In the genomic region with DNA sequence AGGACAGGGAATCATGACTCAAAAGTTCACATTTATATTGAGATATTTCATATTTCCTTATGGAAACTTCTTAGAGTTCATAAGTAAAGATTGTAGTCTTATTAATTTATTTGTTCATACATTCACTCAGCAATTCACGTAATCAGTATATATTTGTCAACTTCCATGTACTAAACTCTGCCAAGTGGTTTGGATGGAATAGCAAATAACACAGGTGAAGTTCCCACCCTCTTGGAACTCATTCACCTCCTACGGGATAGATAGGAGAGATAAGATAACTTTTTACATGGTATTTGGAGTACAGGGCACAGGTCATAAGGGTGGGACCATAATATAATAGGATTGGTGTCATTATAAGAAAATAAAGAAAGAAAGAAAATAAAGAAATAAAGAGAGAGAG, we compare ENCODE assay signal across 32 cellular contexts.
A peak's percentile ranks its signal among the peaks of the same experiment; 100 is the strongest.
DNase-seq lines count a peak whose midpoint lies in the region; ATAC-seq, FAIRE-seq and TF ChIP-seq lines count a peak whose summit lies in the region.
"Had no signal": no experiment of that assay in that cellular context is flagged by ENCODE, and none has a peak within 500 bp of the region (broad histone marks: within the 10 kb centered on the region; RNA-seq: fewer than 3 reads in every experiment).

No MANE protein-coding gene starts in this region.

- no peak for TF ChIP-seq RAD21 in SK-N-SH (IDR thresholded peaks at IDR 0.05; ENCODE audit: low read length)

- WGBS in SK-N-SH (ENCODE audit: low lambda C conversion rate): 6% methylated on average over 2 of the region's 2 CpGs

- H3K27me3 ChIP-seq in SK-N-SH (ENCODE audit: insufficient read depth): no peaks in the 10 kb centered on the region
- H3K27me3 ChIP-seq: BE2C; BLaER1; BLaER1 treated with 17β-estradiol and CSF1 and Interleukin-3, amounts not matched to agents 10 nM and 100 nM had no signal

- H3K79me2 ChIP-seq in SK-N-SH (ENCODE audit: insufficient read depth): no peaks in the 10 kb centered on the region

- no peak for TF ChIP-seq EP300 in SK-N-SH (IDR thresholded peaks at IDR 0.05; ENCODE audit: borderline replicate concordance in 1 of 2, low read depth in 1 of 2, low read length in 1 of 2)

- no peak for ATAC-seq in SK-N-SH treated with all-trans-retinoic acid at 6 μM for 48 hours
- ATAC-seq: A549; CD8-positive, alpha-beta T cell had no signal

- no peaks in the 10 kb centered on the region for H3K9me3 ChIP-seq in SK-N-SH
- H3K9me3 ChIP-seq: A549, BE2C, BLaER1, Caco-2 had no signal

- no peaks in the 10 kb centered on the region for H3K4me1 ChIP-seq in SK-N-SH (ENCODE audit: control insufficient read depth in 1 of 2, insufficient read depth in 2 of 2, low read depth in 1 of 2, low read length in 1 of 2)
- H3K4me1 ChIP-seq: A549; BE2C; BLaER1; BLaER1 treated with 17β-estradiol and CSF1 and Interleukin-3, amounts not matched to agents 10 nM and 100 nM; Caco-2 had no signal

- H4K20me1 ChIP-seq in SK-N-SH (ENCODE audit: insufficient read depth): no peaks in the 10 kb centered on the region
- H4K20me1 ChIP-seq: BLaER1; BLaER1 treated with 17β-estradiol and CSF1 and Interleukin-3, amounts not matched to agents 10 nM and 100 nM had no signal

- no peak overlapping the region for H3K27ac ChIP-seq in SK-N-SH (ENCODE audit: low read depth in 2 of 2, low read length in 1 of 2)
- H3K27ac ChIP-seq in C4-2B: peak overlapping the region; percentile 75; the same call in 1 of the 2 replicates
- H3K27ac ChIP-seq: 22Rv1; A549; BLaER1; BLaER1 treated with 17β-estradiol and CSF1 and Interleukin-3, amounts not matched to agents 10 nM and 100 nM had no signal

- no peak overlapping the region for H3K9ac ChIP-seq in SK-N-SH
- H3K9ac ChIP-seq: BLaER1; BLaER1 treated with 17β-estradiol and CSF1 and Interleukin-3, amounts not matched to agents 10 nM and 100 nM had no signal

- no peaks in the 10 kb centered on the region for H3K9me2 ChIP-seq in SK-N-SH

- no peak for FAIRE-seq in frontal cortex (lab: Jason Lieb, UNC)
- FAIRE-seq: A204.1, A549, D721Med had no signal

- H3K36me3 ChIP-seq in SK-N-SH (replicated peaks in 1 of 2; ENCODE audit: control insufficient read depth in 1 of 2, insufficient read depth in 2 of 2, low read length in 1 of 2): no peaks in the 10 kb centered on the region
- H3K36me3 ChIP-seq: BE2C; BLaER1; BLaER1 treated with 17β-estradiol and CSF1 and Interleukin-3, amounts not matched to agents 10 nM and 100 nM had no signal

- H3F3A ChIP-seq in SK-N-SH (replicated peaks; ENCODE audit: insufficient read depth): no peaks in the 10 kb centered on the region

- peak overlapping the region; percentile 32; the same call in 1 of the 2 replicates for H2AFZ ChIP-seq in SK-N-SH (ENCODE audit: low read depth)

- no peak overlapping the region for H3K4me2 ChIP-seq in SK-N-SH
- H3K4me2 ChIP-seq: A549; BLaER1; BLaER1 treated with 17β-estradiol and CSF1 and Interleukin-3, amounts not matched to agents 10 nM and 100 nM had no signal

- CTCF ChIA-PET in SK-N-SH (lab: Yijun Ruan, JAX): no interaction called here

- DNase-seq in SK-N-SH (no peak), LNCaP clone FGC (ENCODE audit: low read depth) (peak; percentile 97), GM03348 (ENCODE audit: low spot score) (no peak), frontal cortex (ENCODE audit: low spot score in 2 of 2) (no peak)
- DNase-seq: 8988T; ACHN; AML-193; BE2C; C1 segment of cervical spinal cord; Caco-2; Calu3; CD4-positive, alpha-beta memory T cell; CD4-positive, alpha-beta T cell; CD4-positive, CD25-positive, alpha-beta regulatory T cell; CD8-positive, alpha-beta memory T cell; CD8-positive, alpha-beta T cell; COR-L47; DMS 273 treated with DMSO at 0.1 percent for 48 hours; DMS153; DMS53; DMS79; DMS79 treated with DMSO at 0.1 percent for 48 hours; DND-41; EL had no signal

- TF ChIP-seq CTCF in SK-N-SH (IDR thresholded peaks at IDR 0.05): no peak
- no peak for TF ChIP-seq CTCF in C4-2B (conservative IDR thresholded peaks at IDR 0.05)
- no peak for TF ChIP-seq CTCF in LNCaP clone FGC (IDR thresholded peaks at IDR 0.05; ENCODE audit: control insufficient read depth, extremely low read depth, insufficient read depth)

- H3K4me3 ChIP-seq in SK-N-SH (ENCODE audit: low read depth in 2 of 2, low read length in 1 of 2) (no peak overlapping the region), LNCaP clone FGC (ENCODE audit: low read depth, low read length) (no peak overlapping the region)
- H3K4me3 ChIP-seq: A549; BLaER1; BLaER1 treated with 17β-estradiol and CSF1 and Interleukin-3, amounts not matched to agents 10 nM and 100 nM had no signal

- POLR2A ChIA-PET in SK-N-SH (lab: Yijun Ruan, JAX): no interaction called here

TF ChIP-seq in SK-N-SH, 30 proteins besides CTCF, POLR2A, EP300 and RAD21:
- no peak for TF ChIP-seq TAF1 (IDR thresholded peaks at IDR 0.05; ENCODE audit: borderline replicate concordance, low read depth, low read length)
- TF ChIP-seq, protein P1, sequence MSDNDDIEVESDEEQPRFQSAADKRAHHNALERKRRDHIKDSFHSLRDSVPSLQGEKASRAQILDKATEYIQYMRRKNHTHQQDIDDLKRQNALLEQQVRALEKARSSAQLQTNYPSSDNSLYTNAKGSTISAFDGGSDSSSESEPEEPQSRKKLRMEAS (IDR thresholded peaks at IDR 0.05; ENCODE audit: low read depth): no peak
- TF ChIP-seq, protein P2, sequence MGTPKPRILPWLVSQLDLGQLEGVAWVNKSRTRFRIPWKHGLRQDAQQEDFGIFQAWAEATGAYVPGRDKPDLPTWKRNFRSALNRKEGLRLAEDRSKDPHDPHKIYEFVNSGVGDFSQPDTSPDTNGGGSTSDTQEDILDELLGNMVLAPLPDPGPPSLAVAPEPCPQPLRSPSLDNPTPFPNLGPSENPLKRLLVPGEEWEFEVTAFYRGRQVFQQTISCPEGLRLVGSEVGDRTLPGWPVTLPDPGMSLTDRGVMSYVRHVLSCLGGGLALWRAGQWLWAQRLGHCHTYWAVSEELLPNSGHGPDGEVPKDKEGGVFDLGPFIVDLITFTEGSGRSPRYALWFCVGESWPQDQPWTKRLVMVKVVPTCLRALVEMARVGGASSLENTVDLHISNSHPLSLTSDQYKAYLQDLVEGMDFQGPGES (IDR thresholded peaks at IDR 0.05; ENCODE audit: low read depth, low read length): no peak
- TF ChIP-seq TCF12 (IDR thresholded peaks at IDR 0.05): no peak
TF ChIP-seq in SK-N-SH: peak in this region for 0.

TF ChIP-seq in SK-N-SH treated with all-trans-retinoic acid at 6 μM for 48 hours, 23 proteins besides CTCF, POLR2A, EP300 and RAD21:
- TF ChIP-seq, protein P3, sequence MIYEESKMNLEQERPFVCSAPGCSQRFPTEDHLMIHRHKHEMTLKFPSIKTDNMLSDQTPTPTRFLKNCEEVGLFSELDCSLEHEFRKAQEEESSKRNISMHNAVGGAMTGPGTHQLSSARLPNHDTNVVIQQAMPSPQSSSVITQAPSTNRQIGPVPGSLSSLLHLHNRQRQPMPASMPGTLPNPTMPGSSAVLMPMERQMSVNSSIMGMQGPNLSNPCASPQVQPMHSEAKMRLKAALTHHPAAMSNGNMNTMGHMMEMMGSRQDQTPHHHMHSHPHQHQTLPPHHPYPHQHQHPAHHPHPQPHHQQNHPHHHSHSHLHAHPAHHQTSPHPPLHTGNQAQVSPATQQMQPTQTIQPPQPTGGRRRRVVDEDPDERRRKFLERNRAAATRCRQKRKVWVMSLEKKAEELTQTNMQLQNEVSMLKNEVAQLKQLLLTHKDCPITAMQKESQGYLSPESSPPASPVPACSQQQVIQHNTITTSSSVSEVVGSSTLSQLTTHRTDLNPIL (CRISPR knock-in tag; IDR thresholded peaks at IDR 0.05; ENCODE audit: low read depth): no peak
- no peak for TF ChIP-seq ZFP3 (CRISPR knock-in tag; IDR thresholded peaks at IDR 0.05)
- no peak for TF ChIP-seq TCF4 (CRISPR knock-in tag; IDR thresholded peaks at IDR 0.05; ENCODE audit: borderline replicate concordance)
- TF ChIP-seq ARNTL (CRISPR knock-in tag; IDR thresholded peaks at IDR 0.05; ENCODE audit: borderline replicate concordance, low read depth): no peak
- TF ChIP-seq ZC3H10 (CRISPR knock-in tag; IDR thresholded peaks at IDR 0.05): no peak
- TF ChIP-seq SNAI2 (CRISPR knock-in tag; IDR thresholded peaks at IDR 0.05): no peak
- TF ChIP-seq ZFP30 (CRISPR knock-in tag; IDR thresholded peaks at IDR 0.05): no peak
- TF ChIP-seq, protein P4, sequence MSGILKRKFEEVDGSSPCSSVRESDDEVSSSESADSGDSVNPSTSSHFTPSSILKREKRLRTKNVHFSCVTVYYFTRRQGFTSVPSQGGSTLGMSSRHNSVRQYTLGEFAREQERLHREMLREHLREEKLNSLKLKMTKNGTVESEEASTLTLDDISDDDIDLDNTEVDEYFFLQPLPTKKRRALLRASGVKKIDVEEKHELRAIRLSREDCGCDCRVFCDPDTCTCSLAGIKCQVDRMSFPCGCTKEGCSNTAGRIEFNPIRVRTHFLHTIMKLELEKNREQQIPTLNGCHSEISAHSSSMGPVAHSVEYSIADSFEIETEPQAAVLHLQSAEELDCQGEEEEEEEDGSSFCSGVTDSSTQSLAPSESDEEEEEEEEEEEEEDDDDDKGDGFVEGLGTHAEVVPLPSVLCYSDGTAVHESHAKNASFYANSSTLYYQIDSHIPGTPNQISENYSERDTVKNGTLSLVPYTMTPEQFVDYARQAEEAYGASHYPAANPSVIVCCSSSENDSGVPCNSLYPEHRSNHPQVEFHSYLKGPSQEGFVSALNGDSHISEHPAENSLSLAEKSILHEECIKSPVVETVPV (CRISPR knock-in tag; IDR thresholded peaks at IDR 0.05): no peak
- TF ChIP-seq CSDC2 (CRISPR knock-in tag; IDR thresholded peaks at IDR 0.05): no peak
- TF ChIP-seq, protein P5, sequence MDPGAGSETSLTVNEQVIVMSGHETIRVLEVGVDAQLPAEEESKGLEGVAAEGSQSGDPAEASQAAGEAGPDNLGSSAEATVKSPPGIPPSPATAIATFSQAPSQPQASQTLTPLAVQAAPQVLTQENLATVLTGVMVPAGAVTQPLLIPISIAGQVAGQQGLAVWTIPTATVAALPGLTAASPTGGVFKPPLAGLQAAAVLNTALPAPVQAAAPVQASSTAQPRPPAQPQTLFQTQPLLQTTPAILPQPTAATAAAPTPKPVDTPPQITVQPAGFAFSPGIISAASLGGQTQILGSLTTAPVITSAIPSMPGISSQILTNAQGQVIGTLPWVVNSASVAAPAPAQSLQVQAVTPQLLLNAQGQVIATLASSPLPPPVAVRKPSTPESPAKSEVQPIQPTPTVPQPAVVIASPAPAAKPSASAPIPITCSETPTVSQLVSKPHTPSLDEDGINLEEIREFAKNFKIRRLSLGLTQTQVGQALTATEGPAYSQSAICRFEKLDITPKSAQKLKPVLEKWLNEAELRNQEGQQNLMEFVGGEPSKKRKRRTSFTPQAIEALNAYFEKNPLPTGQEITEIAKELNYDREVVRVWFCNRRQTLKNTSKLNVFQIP (CRISPR knock-in tag; IDR thresholded peaks at IDR 0.05; ENCODE audit: borderline replicate concordance, low read depth): no peak
